In the genomic region with DNA sequence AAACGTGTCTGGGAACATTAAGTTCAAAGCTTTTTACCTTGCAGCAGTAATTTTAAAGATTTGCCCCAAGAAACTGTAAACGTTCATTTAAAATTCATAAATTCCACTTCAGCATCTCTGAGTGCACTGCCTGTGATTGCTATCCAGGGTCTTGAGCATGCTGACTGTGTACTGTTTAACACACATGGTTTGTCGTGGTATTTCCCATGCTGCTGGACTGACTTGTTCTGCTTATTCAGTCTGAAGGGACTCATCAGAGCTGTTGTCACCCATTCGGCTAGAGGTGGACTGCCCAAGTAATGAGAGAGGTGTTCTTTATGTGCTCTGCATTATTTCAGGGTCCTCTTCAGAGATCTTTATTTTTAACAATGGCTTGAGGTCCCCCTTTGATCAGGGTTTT, we compare ENCODE assay signal across 1 cellular context.
TF ChIP-seq lines count a peak whose summit lies in the region.

No MANE protein-coding gene starts in this region.

TF ChIP-seq in IMR-90, 13 proteins besides CTCF, POLR2A, EP300 and RAD21 (continued from another document):
- no peak for TF ChIP-seq SMC3 (IDR thresholded peaks at IDR 0.05; ENCODE audit: low read depth, low read length)
- no peak for TF ChIP-seq CHD1 (IDR thresholded peaks at IDR 0.05; ENCODE audit: low read depth, low read length)
- TF ChIP-seq, protein P1, sequence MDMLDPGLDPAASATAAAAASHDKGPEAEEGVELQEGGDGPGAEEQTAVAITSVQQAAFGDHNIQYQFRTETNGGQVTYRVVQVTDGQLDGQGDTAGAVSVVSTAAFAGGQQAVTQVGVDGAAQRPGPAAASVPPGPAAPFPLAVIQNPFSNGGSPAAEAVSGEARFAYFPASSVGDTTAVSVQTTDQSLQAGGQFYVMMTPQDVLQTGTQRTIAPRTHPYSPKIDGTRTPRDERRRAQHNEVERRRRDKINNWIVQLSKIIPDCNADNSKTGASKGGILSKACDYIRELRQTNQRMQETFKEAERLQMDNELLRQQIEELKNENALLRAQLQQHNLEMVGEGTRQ (IDR thresholded peaks at IDR 0.05; ENCODE audit: low read depth, low read length) = no peak
TF ChIP-seq in IMR-90: peak in this region for 1.
